In genomic region chr3:49191741-49192140, GRCh38 we compare ENCODE assay signal across 20 cellular contexts. TPM values are rescaled to one million over a fixed set of nuclear protein-coding genes. Genes with fewer than 3 reads are reported as not detected.
DNase-seq lines count a peak whose midpoint lies in the region; ATAC-seq, FAIRE-seq and TF ChIP-seq lines count a peak whose summit lies in the region.
"Had no signal": no experiment of that assay in that cellular context is flagged by ENCODE, and none has a peak within 500 bp of the region (broad histone marks: within the 10 kb centered on the region; RNA-seq: fewer than 3 reads in every experiment).

No MANE protein-coding gene starts in this region.

- H3K27ac ChIP-seq in cardiac muscle cell (peak overlapping the region; percentile 64), right atrium auricular region (no peak overlapping the region), GM23338 (ENCODE audit: low read depth) (no peak overlapping the region), HepG2 (ENCODE audit: extremely low read length, insufficient read depth, low read length) (no peak overlapping the region), neural progenitor cell (no peak overlapping the region)
- H3K27ac ChIP-seq: BLaER1, HL-60 had no signal

- no peak for DNase-seq in cardiac muscle cell (ENCODE audit: low read depth in 1 of 2, low spot score in 1 of 2)
- DNase-seq in right atrium auricular region (ENCODE audit: low spot score): no peak
- DNase-seq in GM23338 (ENCODE audit: low spot score): no peak
- no peak for DNase-seq in HepG2 (ENCODE audit: low spot score)
- DNase-seq in neural progenitor cell (ENCODE audit: low spot score): no peak
- no peak for DNase-seq in middle frontal gyrus (ENCODE audit: extremely low spot score, low spot score)
- no peak for DNase-seq in frontal cortex (ENCODE audit: low spot score in 2 of 2)
- DNase-seq in SK-N-DZ (ENCODE audit: low spot score): no peak
- DNase-seq: 8988T; CD4-positive, alpha-beta memory T cell; DMS153; DMS79 treated with DMSO at 0.1 percent for 48 hours; GF-D8; H7; HFFc6; IMR-90 had no signal

- H3K9me3 Mint-ChIP-seq in GM23338: peaks cover 8% of the 10 kb centered on the region; the same call in 2 of the 3 replicates
- H3K9me3 Mint-ChIP-seq in neural progenitor cell: no peaks in the 10 kb centered on the region
- H3K9me3 Mint-ChIP-seq: CD4-positive, alpha-beta memory T cell; HFFc6 had no signal

- CTCF ChIA-PET in HepG2 (lab: Yijun Ruan, JAX; ENCODE audit: low intra/inter-chr PET ratio, low total read pairs): no interaction called here

- H3K4me3 Mint-ChIP-seq in GM23338 (no peak overlapping the region), neural progenitor cell (no peak overlapping the region)
- H3K4me3 Mint-ChIP-seq: CD14-positive monocyte; CD4-positive, alpha-beta memory T cell; HFFc6 had no signal

- intact Hi-C loops in HepG2 (cut with micrococcal nuclease; ENCODE audit: unreplicated experiment): no loop called here

- H2AFZ ChIP-seq in GM23338: peak overlapping the region; percentile 76
- H2AFZ ChIP-seq in HepG2 (ENCODE audit: low read length): no peak overlapping the region
- no peak overlapping the region for H2AFZ ChIP-seq in neural progenitor cell (replicated peaks)

- no peak for TF ChIP-seq POLR2A in HepG2 (IDR thresholded peaks at IDR 0.05; ENCODE audit: insufficient read depth in 1 of 2, low read depth in 2 of 2, low read length in 2 of 2)

- 0 out of 3 replicates have a peak, but pooled peaks cover 3% of the 10 kb centered on the region for H3K4me1 Mint-ChIP-seq in GM23338
- peaks cover 18% of the 10 kb centered on the region for H3K4me1 Mint-ChIP-seq in neural progenitor cell
- H3K4me1 Mint-ChIP-seq: CD14-positive monocyte; CD4-positive, alpha-beta memory T cell had no signal

- H4K20me1 ChIP-seq in GM23338 (replicated peaks; ENCODE audit: insufficient read depth): no peaks in the 10 kb centered on the region
- H4K20me1 ChIP-seq in HepG2 (ENCODE audit: insufficient read depth, low read length): no peaks in the 10 kb centered on the region
- H4K20me1 ChIP-seq in neural progenitor cell (ENCODE audit: low read depth): no peaks in the 10 kb centered on the region
- H4K20me1 ChIP-seq: BLaER1 had no signal

- H3K27me3 ChIP-seq in cardiac muscle cell: no peaks in the 10 kb centered on the region
- no peaks in the 10 kb centered on the region for H3K27me3 ChIP-seq in right atrium auricular region
- H3K27me3 ChIP-seq in GM23338 (ENCODE audit: insufficient read depth): no peaks in the 10 kb centered on the region
- no peaks in the 10 kb centered on the region for H3K27me3 ChIP-seq in HepG2 (ENCODE audit: control insufficient read depth in 1 of 2, insufficient read depth in 2 of 2, low read length in 2 of 2)
- no peaks in the 10 kb centered on the region for H3K27me3 ChIP-seq in neural progenitor cell
- H3K27me3 ChIP-seq: BLaER1 had no signal

- TF ChIP-seq EP300 in HepG2 (IDR thresholded peaks at IDR 0.05; ENCODE audit: low read depth in 2 of 2, low read length in 2 of 2) (no peak), HepG2 (CRISPR knock-in tag; IDR thresholded peaks at IDR 0.05; ENCODE audit: borderline replicate concordance) (no peak)

- H3K9ac ChIP-seq in HepG2 (ENCODE audit: insufficient read depth, low read depth, low read length) (no peak overlapping the region), neural progenitor cell (no peak overlapping the region)
- H3K9ac ChIP-seq: BLaER1 had no signal

- POLR2A ChIA-PET in HepG2 (lab: Yijun Ruan, JAX): no interaction called here

- in situ Hi-C loops in HepG2 (cut with HindIII; ENCODE audit: extremely low pct_ligation_motif_present, low pct_unique_long_range_greater_than_20kb): no loop called here

- FAIRE-seq in HepG2 (lab: Jason Lieb, UNC) (no peak), frontal cortex (lab: Jason Lieb, UNC) (no peak)

- 80% methylated on average over 1 of the region's 1 CpG for WGBS in HepG2 (ENCODE audit: low lambda C conversion rate)

- no peaks in the 10 kb centered on the region for H3K9me3 ChIP-seq in cardiac muscle cell (ENCODE audit: low read depth)
- H3K9me3 ChIP-seq in right atrium auricular region: no peaks in the 10 kb centered on the region
- H3K9me3 ChIP-seq in HepG2 (ENCODE audit: low read length): no peaks in the 10 kb centered on the region
- no peaks in the 10 kb centered on the region for H3K9me3 ChIP-seq in neural progenitor cell (ENCODE audit: low read depth)
- H3K9me3 ChIP-seq: BLaER1 had no signal

- H3K27me3 Mint-ChIP-seq in GM23338 (ENCODE audit: insufficient read depth, low read depth, poor library complexity): peaks cover 10% of the 10 kb centered on the region
- peaks cover 5% of the 10 kb centered on the region for H3K27me3 Mint-ChIP-seq in neural progenitor cell (ENCODE audit: insufficient read depth, low read depth)

- BruUV-seq in HepG2 (replicated peaks; lab: Mats Ljungman, UMichigan): no TSS peak

- ATAC-seq in GM23338 (no peak), HepG2 (peak; percentile 35; the same call in 1 of the 3 replicates)
- ATAC-seq: HCT116 had no signal

- H3K9me2 ChIP-seq in GM23338 (ENCODE audit: insufficient read depth): 0 out of 2 replicates have a peak, but pooled peaks cover 3% of the 10 kb centered on the region

- no peak for TF ChIP-seq RAD21 in HepG2 (CRISPR knock-in tag; IDR thresholded peaks at IDR 0.05)

- H3K27ac Mint-ChIP-seq in GM23338 (no peak overlapping the region), neural progenitor cell (peak overlapping the region; percentile 19)
- H3K27ac Mint-ChIP-seq: CD4-positive, alpha-beta memory T cell; HFFc6 had no signal

- H3K36me3 ChIP-seq in cardiac muscle cell: no peaks in the 10 kb centered on the region
- H3K36me3 ChIP-seq in right atrium auricular region: no peaks in the 10 kb centered on the region
- H3K36me3 ChIP-seq in GM23338 (ENCODE audit: insufficient read depth): no peaks in the 10 kb centered on the region
- H3K36me3 ChIP-seq in HepG2 (replicated peaks in 1 of 2; ENCODE audit: control insufficient read depth in 1 of 2, insufficient read depth in 2 of 2, low read length in 2 of 2): no peaks in the 10 kb centered on the region
- no peaks in the 10 kb centered on the region for H3K36me3 ChIP-seq in neural progenitor cell
- H3K36me3 ChIP-seq: BLaER1 had no signal

- H3F3A ChIP-seq in GM23338 (replicated peaks; ENCODE audit: low read depth): no peaks in the 10 kb centered on the region
- H3F3A ChIP-seq in neural progenitor cell (ENCODE audit: low read depth): no peaks in the 10 kb centered on the region

- H3K4me2 ChIP-seq in GM23338: no peak overlapping the region
- no peak overlapping the region for H3K4me2 ChIP-seq in HepG2 (ENCODE audit: low read depth, low read length)
- no peak overlapping the region for H3K4me2 ChIP-seq in neural progenitor cell
- H3K4me2 ChIP-seq: BLaER1 had no signal

- H3K36me3 Mint-ChIP-seq in GM23338 (ENCODE audit: low read depth) (no peaks in the 10 kb centered on the region), neural progenitor cell (no peaks in the 10 kb centered on the region)
- H3K36me3 Mint-ChIP-seq: CD14-positive monocyte; CD4-positive, alpha-beta memory T cell had no signal

- H3K4me3 ChIP-seq in cardiac muscle cell (no peak overlapping the region), right atrium auricular region (no peak overlapping the region), GM23338 (no peak overlapping the region), HepG2 (replicated peaks in 1 of 3; ENCODE audit: insufficient read depth in 1 of 3, low read depth in 2 of 3, low read length in 3 of 3) (no peak overlapping the region), neural progenitor cell (no peak overlapping the region)
- H3K4me3 ChIP-seq: BLaER1 had no signal

- TF ChIP-seq CTCF in cardiac muscle cell (IDR thresholded peaks at IDR 0.05; ENCODE audit: low read depth, low read length): no peak
- TF ChIP-seq CTCF in right atrium auricular region (IDR thresholded peaks at IDR 0.05): no peak
- TF ChIP-seq CTCF in GM23338 (conservative IDR thresholded peaks at IDR 0.05; ENCODE audit: low read depth in 2 of 2): no peak
- no peak for TF ChIP-seq CTCF in HepG2 (CRISPR knock-in tag; IDR thresholded peaks at IDR 0.05)
- TF ChIP-seq CTCF in neural progenitor cell (IDR thresholded peaks at IDR 0.05): no peak

- no peaks in the 10 kb centered on the region for H3K79me2 ChIP-seq in GM23338 (replicated peaks; ENCODE audit: insufficient read depth)
- H3K79me2 ChIP-seq in HepG2 (ENCODE audit: insufficient read depth, low read length): no peaks in the 10 kb centered on the region
- H3K79me2 ChIP-seq in neural progenitor cell (ENCODE audit: low read depth): no peaks in the 10 kb centered on the region

- H3K4me1 ChIP-seq in cardiac muscle cell (ENCODE audit: low read depth): peaks cover 14% of the 10 kb centered on the region
- H3K4me1 ChIP-seq in right atrium auricular region: no peaks in the 10 kb centered on the region
- no peaks in the 10 kb centered on the region for H3K4me1 ChIP-seq in GM23338 (ENCODE audit: insufficient read depth)
- peaks cover 11% of the 10 kb centered on the region; the same call in 1 of the 2 replicates for H3K4me1 ChIP-seq in HepG2 (ENCODE audit: insufficient read depth, low read length)
- H3K4me1 ChIP-seq in neural progenitor cell: no peaks in the 10 kb centered on the region
- H3K4me1 ChIP-seq: BLaER1 had no signal

RNA-seq across cellular contexts. Expression of gene KLHDC8B, which starts 20.3 kb away (rescaled TPM):
- 158 and 173 TPM in 2 replicates for total RNA-seq in cardiac muscle cell
- 162 and 188 TPM in 2 replicates for polyA plus RNA-seq in cardiac muscle cell
- total RNA-seq in right atrium auricular region: 10 to 100 TPM; 51.2 to 80.9 TPM
- 11.1 and 15.0 TPM in 2 replicates for total RNA-seq in GM23338 (2014; rRNA removed; shearing (Covaris generic))
- 4.7 and 5.5 TPM in 2 replicates for polyA plus RNA-seq in GM23338 (2016; fragmentation: Nextera tagmentation; extraction: Ambion mirVana)
- total RNA-seq in HepG2 (2016; rRNA removed; fragmentation: Illumina TruSeq; extraction: Trizol): 17.2 and 17.7 TPM in 2 replicates
- 5.3 and 6.0 TPM in 2 replicates for total RNA-seq in HepG2 (2016; cell fraction: cytosol; rRNA removed; fragmentation: Illumina TruSeq; extraction: Trizol; ENCODE audit: low read depth)
- 18.2 and 18.3 TPM in 2 replicates for total RNA-seq in HepG2 (2016; cell fraction: insoluble cytoplasmic fraction; rRNA removed; fragmentation: Illumina TruSeq; extraction: Trizol)
- total RNA-seq in HepG2 (2016; cell fraction: membrane; rRNA removed; fragmentation: Illumina TruSeq; extraction: Trizol): 12.5 and 13.9 TPM in 2 replicates
- total RNA-seq in HepG2 (2016; cell fraction: nucleus; rRNA removed; fragmentation: Illumina TruSeq; extraction: Trizol): 9.8 and 11.3 TPM in 2 replicates
- 17.8 and 25.3 TPM in 2 replicates for polyA plus RNA-seq in HepG2 (2011; rRNA removed)
- polyA plus RNA-seq in HepG2 (2011; cell fraction: cytosol; rRNA removed): 22.1 and 25.8 TPM in 2 replicates
- 23.7 and 30.7 TPM in 2 replicates for polyA plus RNA-seq in HepG2 (2011; cell fraction: nucleus; rRNA removed)
- polyA plus RNA-seq in HepG2 (2012): 10.3 and 15.5 TPM in 2 replicates
- polyA plus RNA-seq in HepG2 (2016; cell fraction: cytosol; fragmentation: Illumina TruSeq; extraction: Trizol; ENCODE audit: low read depth): 3.5 and 4.4 TPM in 2 replicates
- polyA plus RNA-seq in HepG2 (2016; cell fraction: insoluble cytoplasmic fraction; fragmentation: Illumina TruSeq; extraction: Trizol; ENCODE audit: low read depth): 15.1 and 17.0 TPM in 2 replicates
- polyA plus RNA-seq in HepG2 (2016; cell fraction: membrane; fragmentation: Illumina TruSeq; extraction: Trizol; ENCODE audit: low read depth): 8.7 and 9.4 TPM in 2 replicates
- polyA plus RNA-seq in HepG2 (2016; cell fraction: nucleus; fragmentation: Illumina TruSeq; extraction: Trizol; ENCODE audit: insufficient read depth, low read depth): 19.1 and 19.7 TPM in 2 replicates
- 1.0 and 28.1 TPM in 2 replicates for polyA minus RNA-seq in HepG2 (2011; rRNA and poly(A)+ RNA removed; ENCODE audit: low replicate concordance)
- polyA minus RNA-seq in HepG2 (2011; cell fraction: cytosol; rRNA and poly(A)+ RNA removed): 8.4 and 13.7 TPM in 2 replicates
- 9.1 and 15.0 TPM in 2 replicates for polyA minus RNA-seq in HepG2 (2011; cell fraction: nucleus; rRNA and poly(A)+ RNA removed)
- total RNA-seq in neural progenitor cell (ENCODE audit: low replicate concordance): 14.8 and 45.1 TPM in 2 replicates
- 16.3 TPM for total RNA-seq in frontal cortex
- polyA plus RNA-seq in SK-N-DZ (2014; cell fraction: cytosol; rRNA removed): 43.5 and 46.8 TPM in 2 replicates
- polyA plus RNA-seq in SK-N-DZ (2014; cell fraction: nucleus; rRNA removed): 60.2 and 63.4 TPM in 2 replicates

RNA-seq across cellular contexts. Expression of gene CCDC71, which starts 25.6 kb away (rescaled TPM):
- total RNA-seq in cardiac muscle cell: 44.4 and 59.2 TPM in 2 replicates
- polyA plus RNA-seq in cardiac muscle cell: 0.39 and 0.56 TPM in 2 replicates
- total RNA-seq in right atrium auricular region: 10 to 100 TPM; 16.7 to 25.2 TPM
- 37.4 and 44.2 TPM in 2 replicates for total RNA-seq in GM23338 (2014; rRNA removed; shearing (Covaris generic))
- 1.9 and 2.6 TPM in 2 replicates for polyA plus RNA-seq in GM23338 (2016; fragmentation: Nextera tagmentation; extraction: Ambion mirVana)
- total RNA-seq in HepG2 (2016; rRNA removed; fragmentation: Illumina TruSeq; extraction: Trizol): 13.3 and 14.3 TPM in 2 replicates
- 4.1 and 4.7 TPM in 2 replicates for total RNA-seq in HepG2 (2016; cell fraction: cytosol; rRNA removed; fragmentation: Illumina TruSeq; extraction: Trizol; ENCODE audit: low read depth)
- 12.6 and 13.9 TPM in 2 replicates for total RNA-seq in HepG2 (2016; cell fraction: insoluble cytoplasmic fraction; rRNA removed; fragmentation: Illumina TruSeq; extraction: Trizol)
- 10.5 and 10.7 TPM in 2 replicates for total RNA-seq in HepG2 (2016; cell fraction: membrane; rRNA removed; fragmentation: Illumina TruSeq; extraction: Trizol)
- 9.0 and 9.1 TPM in 2 replicates for total RNA-seq in HepG2 (2016; cell fraction: nucleus; rRNA removed; fragmentation: Illumina TruSeq; extraction: Trizol)
- 9.7 and 14.9 TPM in 2 replicates for polyA plus RNA-seq in HepG2 (2011; rRNA removed)
- 11.8 and 15.0 TPM in 2 replicates for polyA plus RNA-seq in HepG2 (2011; cell fraction: cytosol; rRNA removed)
- polyA plus RNA-seq in HepG2 (2011; cell fraction: nucleus; rRNA removed): 12.1 and 12.2 TPM in 2 replicates
- 6.4 and 7.7 TPM in 2 replicates for polyA plus RNA-seq in HepG2 (2012)
- polyA plus RNA-seq in HepG2 (2016; cell fraction: cytosol; fragmentation: Illumina TruSeq; extraction: Trizol; ENCODE audit: low read depth): 2.1 and 3.0 TPM in 2 replicates
- 15.2 TPM in 2 replicates for polyA plus RNA-seq in HepG2 (2016; cell fraction: insoluble cytoplasmic fraction; fragmentation: Illumina TruSeq; extraction: Trizol; ENCODE audit: low read depth)
- polyA plus RNA-seq in HepG2 (2016; cell fraction: membrane; fragmentation: Illumina TruSeq; extraction: Trizol; ENCODE audit: low read depth): 5.5 and 5.6 TPM in 2 replicates
- polyA plus RNA-seq in HepG2 (2016; cell fraction: nucleus; fragmentation: Illumina TruSeq; extraction: Trizol; ENCODE audit: insufficient read depth, low read depth): 9.9 and 12.2 TPM in 2 replicates
- 56.3 and 64.8 TPM in 2 replicates for polyA minus RNA-seq in HepG2 (2011; rRNA and poly(A)+ RNA removed; ENCODE audit: low replicate concordance)
- polyA minus RNA-seq in HepG2 (2011; cell fraction: cytosol; rRNA and poly(A)+ RNA removed): 9.1 and 9.9 TPM in 2 replicates
- polyA minus RNA-seq in HepG2 (2011; cell fraction: nucleus; rRNA and poly(A)+ RNA removed): 24.2 and 24.7 TPM in 2 replicates
- total RNA-seq in neural progenitor cell (ENCODE audit: low replicate concordance): 18.8 and 41.9 TPM in 2 replicates
- 17.9 TPM for total RNA-seq in frontal cortex
- 34.0 and 40.4 TPM in 2 replicates for polyA plus RNA-seq in SK-N-DZ (2014; cell fraction: cytosol; rRNA removed)
- 18.2 and 22.4 TPM in 2 replicates for polyA plus RNA-seq in SK-N-DZ (2014; cell fraction: nucleus; rRNA removed)

RNA-seq across cellular contexts. Expression of gene LAMB2, which starts 58.9 kb away (rescaled TPM):
- total RNA-seq in cardiac muscle cell (875 and 1,233 TPM in 2 replicates), right atrium auricular region (1,000 to 10,000 TPM; 1,056 to 1,180 TPM), HepG2 (2016; rRNA removed; fragmentation: Illumina TruSeq; extraction: Trizol) (67.9 and 208 TPM in 2 replicates), neural progenitor cell (ENCODE audit: low replicate concordance) (75.4 and 137 TPM in 2 replicates), frontal cortex (30.2 TPM)
- polyA plus RNA-seq in cardiac muscle cell (615 and 708 TPM in 2 replicates), GM23338 (2016; fragmentation: Nextera tagmentation; extraction: Ambion mirVana) (71.0 and 71.3 TPM in 2 replicates), HepG2 (2011; rRNA removed) (443 and 619 TPM in 2 replicates)
- total RNA-seq in GM23338 (2014; rRNA removed; shearing (Covaris generic)): 106 and 154 TPM in 2 replicates
- 13.5 and 15.2 TPM in 2 replicates for total RNA-seq in HepG2 (2016; cell fraction: cytosol; rRNA removed; fragmentation: Illumina TruSeq; extraction: Trizol; ENCODE audit: low read depth)
- total RNA-seq in HepG2 (2016; cell fraction: insoluble cytoplasmic fraction; rRNA removed; fragmentation: Illumina TruSeq; extraction: Trizol): 56.7 and 217 TPM in 2 replicates
- 16.6 and 17.9 TPM in 2 replicates for total RNA-seq in HepG2 (2016; cell fraction: membrane; rRNA removed; fragmentation: Illumina TruSeq; extraction: Trizol)
- 198 and 230 TPM in 2 replicates for total RNA-seq in HepG2 (2016; cell fraction: nucleus; rRNA removed; fragmentation: Illumina TruSeq; extraction: Trizol)
- 165 and 171 TPM in 2 replicates for polyA plus RNA-seq in HepG2 (2011; cell fraction: cytosol; rRNA removed)
- 2,056 and 2,231 TPM in 2 replicates for polyA plus RNA-seq in HepG2 (2011; cell fraction: nucleus; rRNA removed)
- polyA plus RNA-seq in HepG2 (2012): 234 and 362 TPM in 2 replicates
- 7.4 and 10.4 TPM in 2 replicates for polyA plus RNA-seq in HepG2 (2016; cell fraction: cytosol; fragmentation: Illumina TruSeq; extraction: Trizol; ENCODE audit: low read depth)
- polyA plus RNA-seq in HepG2 (2016; cell fraction: insoluble cytoplasmic fraction; fragmentation: Illumina TruSeq; extraction: Trizol; ENCODE audit: low read depth): 45.9 and 61.9 TPM in 2 replicates
- 9.9 and 13.5 TPM in 2 replicates for polyA plus RNA-seq in HepG2 (2016; cell fraction: membrane; fragmentation: Illumina TruSeq; extraction: Trizol; ENCODE audit: low read depth)
- polyA plus RNA-seq in HepG2 (2016; cell fraction: nucleus; fragmentation: Illumina TruSeq; extraction: Trizol; ENCODE audit: insufficient read depth, low read depth): 423 and 430 TPM in 2 replicates
- polyA minus RNA-seq in HepG2 (2011; rRNA and poly(A)+ RNA removed; ENCODE audit: low replicate concordance): 13.3 and 724 TPM in 2 replicates
- 108 and 211 TPM in 2 replicates for polyA minus RNA-seq in HepG2 (2011; cell fraction: cytosol; rRNA and poly(A)+ RNA removed)
- polyA minus RNA-seq in HepG2 (2011; cell fraction: nucleus; rRNA and poly(A)+ RNA removed): 147 and 217 TPM in 2 replicates
- polyA plus RNA-seq in SK-N-DZ (2014; cell fraction: cytosol; rRNA removed): 11.8 and 20.8 TPM in 2 replicates
- 98.1 and 192 TPM in 2 replicates for polyA plus RNA-seq in SK-N-DZ (2014; cell fraction: nucleus; rRNA removed)
- polyA plus RNA-seq: CD4-positive, alpha-beta memory T cell had no signal
